In genomic region chr9:133634024-133634691, GRCh38 we compare ENCODE assay signal across 18 cellular contexts. TPM values are rescaled to one million over a fixed set of nuclear protein-coding genes. Genes with fewer than 3 reads are reported as not detected.
DNase-seq lines count a peak whose midpoint lies in the region; FAIRE-seq and TF ChIP-seq lines count a peak whose summit lies in the region.
"Had no signal": no experiment of that assay in that cellular context is flagged by ENCODE, and none has a peak within 500 bp of the region (broad histone marks: within the 10 kb centered on the region; RNA-seq: fewer than 3 reads in every experiment).

No MANE protein-coding gene starts in this region.

- no peak overlapping the region for H3K9ac ChIP-seq in kidney (ENCODE audit: low read length in 2 of 2)

- H3K9me3 ChIP-seq in kidney (ENCODE audit: control insufficient read depth in 1 of 2, low read length in 2 of 2), result no peaks in the 10 kb centered on the region
- H3K9me3 ChIP-seq in WERI-Rb-1 (ENCODE audit: severe bottlenecking), result no peaks in the 10 kb centered on the region

- TF ChIP-seq CTCF in kidney (IDR thresholded peaks at IDR 0.05; ENCODE audit: borderline replicate concordance, extremely low read depth, insufficient read depth) (no peak), WERI-Rb-1 (IDR thresholded peaks at IDR 0.05; ENCODE audit: low read depth, low read length) (no peak)

- intact Hi-C loops in kidney (cut with DNase I), result no loop called here

- no peak for FAIRE-seq in kidney (lab: Jason Lieb, UNC)
- FAIRE-seq: endothelial cell of umbilical vein, GM12878, islet of Langerhans had no signal

- H3K4me3 ChIP-seq in Jurkat, Clone E6-1 (ENCODE audit: low read length), result no peak overlapping the region
- H3K4me3 ChIP-seq in kidney (ENCODE audit: low read length in 2 of 2) (no peak overlapping the region), WERI-Rb-1 (ENCODE audit: low read depth, low read length) (no peak overlapping the region)
- H3K4me3 ChIP-seq: GM12878 had no signal

- H3K27me3 ChIP-seq in WERI-Rb-1 (ENCODE audit: insufficient read depth, low read depth, severe bottlenecking), result no peaks in the 10 kb centered on the region

- DNase-seq in COLO668 (lab: John Stamatoyannopoulos, UW; ENCODE audit: unreplicated experiment), result peak; percentile 86
- DNase-seq in Jurkat, Clone E6-1 (ENCODE audit: low read depth, low spot score), result peak; percentile 43
- DNase-seq in NCI-H2196 (lab: John Stamatoyannopoulos, UW; ENCODE audit: unreplicated experiment), result peak; percentile 57
- peak; percentile 66 for DNase-seq in kidney
- DNase-seq in Kasumi-1 (lab: John Stamatoyannopoulos, UW), result no peak
- DNase-seq in WERI-Rb-1, result no peak
- DNase-seq in activated effector memory CD4-positive, alpha-beta T cell treated with anti-CD3 and anti-CD28 coated beads, Interleukin-2, amount 50 U/mL, for 16 hours, result no peak
- no peak for DNase-seq in NCI-H1930 (lab: John Stamatoyannopoulos, UW)
- DNase-seq: activated CD4-positive, alpha-beta T cell treated with anti-CD3 and anti-CD28 coated beads, Interleukin-2, amount 50 U/mL, for 1 hour; activated T-cell treated with anti-CD3 and anti-CD28 coated beads, Interleukin-2, amount 50 U/mL, for 4 hours; NCI-H446; stimulated activated CD4-positive, alpha-beta T cell treated with anti-CD3 and anti-CD28 coated beads, Interleukin-2, amount 100 ng/mL, for 48 hours had no signal

- no peak overlapping the region for H3K27ac ChIP-seq in kidney (ENCODE audit: low read depth in 2 of 2, low read length in 2 of 2)
- H3K27ac ChIP-seq in WERI-Rb-1, result no peak overlapping the region

- H3K36me3 ChIP-seq in kidney (ENCODE audit: control insufficient read depth in 1 of 2, insufficient read depth in 2 of 2, low read length in 2 of 2), result no peaks in the 10 kb centered on the region
- H3K36me3 ChIP-seq in WERI-Rb-1, result no peaks in the 10 kb centered on the region

- H3K4me1 ChIP-seq in kidney (ENCODE audit: control insufficient read depth in 1 of 2, insufficient read depth in 1 of 2, low read depth in 1 of 2, low read length in 2 of 2), result peaks cover 0 to 7% of the 10 kb centered on the region in 2 donors

RNA-seq across cellular contexts. Expression of gene DBH, which starts 2.0 kb away (rescaled TPM):
- 1.3 TPM for polyA plus RNA-seq in Jurkat, Clone E6-1 (2012; ENCODE audit: insufficient read depth, insufficient read length)
- not detected for total RNA-seq in kidney
- 0.39 TPM for polyA plus RNA-seq in kidney (ENCODE audit: insufficient read depth, low read depth, low replicate concordance)
- total RNA-seq: activated T-cell treated with anti-CD3 and anti-CD28 coated beads, Interleukin-2, amount 50 U/mL, for 4 hours; endothelial cell of umbilical vein; GM12878; renal cortical epithelial cell; ureter had no signal
- polyA plus RNA-seq: endothelial cell of umbilical vein, GM12878 had no signal

RNA-seq across cellular contexts. Expression of gene FAM163B, which starts 25.0 kb away (rescaled TPM):
- polyA plus RNA-seq in Jurkat, Clone E6-1 (2012; ENCODE audit: insufficient read depth, insufficient read length), result not detected
- 0.54 TPM for total RNA-seq in kidney
- not detected for polyA plus RNA-seq in kidney (ENCODE audit: insufficient read depth, low read depth, low replicate concordance)
- total RNA-seq: activated T-cell treated with anti-CD3 and anti-CD28 coated beads, Interleukin-2, amount 50 U/mL, for 4 hours; endothelial cell of umbilical vein; GM12878; renal cortical epithelial cell; ureter had no signal
- polyA plus RNA-seq: adipose tissue, endothelial cell of umbilical vein, GM12878 had no signal

Comparison
In these comparisons a context has a peak if more than half of its experiments do, and no peak if none do; other contexts are left out.
1. DNase-seq: peak in COLO668 (single experiment), Jurkat, Clone E6-1 (single experiment), NCI-H2196 (single experiment) and kidney (single experiment); none in Kasumi-1 (0 of 2), WERI-Rb-1 (single experiment), activated effector memory CD4-positive, alpha-beta T cell treated with anti-CD3 and anti-CD28 coated beads, Interleukin-2, amount 50 U/mL, for 16 hours (single experiment) and NCI-H1930 (0 of 2).